Comparison of ENCODE assay signal across 12 cellular contexts in the genomic region with DNA sequence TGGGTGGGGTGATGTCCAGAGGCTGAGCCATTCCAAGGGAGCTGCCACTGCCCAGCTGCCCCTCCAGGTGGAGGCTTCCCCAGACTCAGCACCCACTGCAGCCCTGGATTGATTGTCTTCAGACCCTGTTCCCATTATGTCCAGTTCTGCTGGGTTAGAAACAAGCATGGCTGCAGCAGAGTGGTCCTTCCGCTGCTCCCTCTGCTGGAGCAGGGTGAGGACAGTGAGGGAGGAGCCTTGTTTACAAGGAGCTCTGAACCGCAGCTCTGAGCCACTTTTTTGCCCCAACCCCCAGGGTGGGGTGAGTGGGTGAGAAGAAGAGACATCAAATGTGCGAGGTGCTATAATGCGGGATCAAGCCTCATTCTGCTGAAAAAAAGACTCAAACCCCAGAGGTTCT. TPM values are rescaled to one million over a fixed set of nuclear protein-coding genes. Genes with fewer than 3 reads are reported as not detected.
DNase-seq lines count a peak whose midpoint lies in the region; ATAC-seq and TF ChIP-seq lines count a peak whose summit lies in the region.
"Had no signal": no experiment of that assay in that cellular context is flagged by ENCODE, and none has a peak within 500 bp of the region (broad histone marks: within the 10 kb centered on the region; RNA-seq: fewer than 3 reads in every experiment).

No MANE protein-coding gene starts in this region.

- no peak overlapping the region for H3K4me3 Mint-ChIP-seq in chondrocyte (ENCODE audit: unreplicated experiment)

- H3K9me3 ChIP-seq in HAP-1 (no peaks in the 10 kb centered on the region), aorta (ENCODE audit: control insufficient read depth, low read length) (no peaks in the 10 kb centered on the region)
- H3K9me3 ChIP-seq: thoracic aorta had no signal

- H3K4me1 ChIP-seq in HAP-1 (no peaks in the 10 kb centered on the region; the same call in 1 of the 2 replicates), aorta (ENCODE audit: control insufficient read depth in 1 of 2, insufficient read depth in 2 of 2, low read length in 2 of 2) (no peaks in the 10 kb centered on the region)

- no peaks in the 10 kb centered on the region for H3K9me3 Mint-ChIP-seq in chondrocyte (ENCODE audit: low read depth)

- intact Hi-C loops in aorta (cut with DNase I), result no loop called here

- WGBS in aorta, 2 donors, result 72 to 76% methylated on average over 4 of the region's 4 CpGs

- H3K27me3 ChIP-seq in HAP-1 (ENCODE audit: low read depth) (peaks cover 38% of the 10 kb centered on the region), aorta (ENCODE audit: control insufficient read depth in 1 of 2, insufficient read depth in 2 of 2, low read length in 1 of 2) (no peaks in the 10 kb centered on the region)

- H3K4me3 ChIP-seq in LNCaP clone FGC (ENCODE audit: low read depth, low read length) (no peak overlapping the region), HAP-1 (no peak overlapping the region), aorta (ENCODE audit: low read length in 2 of 2) (no peak overlapping the region)
- H3K4me3 ChIP-seq: thoracic aorta had no signal

- ATAC-seq in HG02571 (IDR thresholded peaks at IDR 0.05; ENCODE audit: unreplicated experiment) (no peak), aorta (ENCODE audit: low FRiP score) (no peak)

- peaks cover 25% of the 10 kb centered on the region for H3K4me1 Mint-ChIP-seq in chondrocyte (ENCODE audit: low read depth)

- H3K36me3 ChIP-seq in HAP-1 (replicated peaks) (no peaks in the 10 kb centered on the region), aorta (ENCODE audit: control insufficient read depth in 1 of 2, insufficient read depth in 2 of 2, low read length in 1 of 2) (no peaks in the 10 kb centered on the region)
- H3K36me3 ChIP-seq: thoracic aorta had no signal

- H3K27ac Mint-ChIP-seq in chondrocyte (ENCODE audit: unreplicated experiment), result no peak overlapping the region

- H3K27me3 Mint-ChIP-seq in chondrocyte (ENCODE audit: low read depth), result peaks cover 4% of the 10 kb centered on the region

- H3K36me3 Mint-ChIP-seq in chondrocyte (ENCODE audit: low read depth), result no peaks in the 10 kb centered on the region

- no peak overlapping the region for H3K27ac ChIP-seq in aorta (ENCODE audit: low read depth in 1 of 2, low read length in 2 of 2)
- H3K27ac ChIP-seq: thoracic aorta had no signal

- TF ChIP-seq CTCF in LNCaP clone FGC (IDR thresholded peaks at IDR 0.05; ENCODE audit: control insufficient read depth, extremely low read depth, insufficient read depth), result peak; percentile 23; the same call in 1 of the 2 replicates
- peak; percentile 41 for TF ChIP-seq CTCF in chondrocyte (IDR thresholded peaks at IDR 0.05)

- in situ Hi-C loops in HAP-1 (cut with MboI; ENCODE audit: low sequenced_read_pairs), result no loop called here

- DNase-seq in EH (ENCODE audit: low read depth) (peak; percentile 6), LNCaP clone FGC (ENCODE audit: low read depth) (no peak), chondrocyte (ENCODE audit: low spot score) (no peak), myocyte (ENCODE audit: low read depth) (peak; percentile 61), HAP-1 (ENCODE audit: low spot score in 2 of 2) (no peak), aorta (no peak)
- DNase-seq: activated T-cell treated with anti-CD3 and anti-CD28 coated beads, Interleukin-2, amount 50 U/mL, for 1 hour; effector memory CD4-positive, alpha-beta T cell; stimulated activated CD4-positive, alpha-beta T cell treated with anti-CD3 and anti-CD28 coated beads, Interleukin-12 subunit alpha, Interleukin-12 subunit beta, amount 100 ng/mL, for 4 hours had no signal

RNA-seq across cellular contexts. Expression of gene TNNT2, which starts 2.3 kb away (rescaled TPM):
- total RNA-seq in chondrocyte (20.3 to 21.6 TPM (median 21.2 TPM) in 3 replicates), myocyte (3,022 and 4,635 TPM in 2 replicates), aorta (under 1 TPM; 0.21 to 0.36 TPM)
- 2,977 TPM for polyA plus RNA-seq in myocyte (2012)
- polyA plus RNA-seq in aorta, result 10 to 100 TPM in 1 of 2 donors, 1 to 10 TPM in 1; 1.0 to 24.0 TPM

RNA-seq across cellular contexts. Expression of gene LAD1, which starts 24.0 kb away (rescaled TPM):
- total RNA-seq in chondrocyte (0.17 to 0.34 TPM in 2 of 3 replicates, not detected in the other), myocyte (22.3 and 27.0 TPM in 2 replicates), aorta (under 1 TPM in 1 of 2 donors, not detected in 1; 0.71 TPM)
- 6.8 TPM for polyA plus RNA-seq in myocyte (2012)
- polyA plus RNA-seq in aorta, result 10 to 100 TPM in 1 of 2 donors, under 1 TPM in 1; 0.82 to 33.8 TPM

RNA-seq across cellular contexts. Expression of gene TNNI1, which starts 46.4 kb away (rescaled TPM):
- total RNA-seq in chondrocyte, result 8.0 to 10.0 TPM (median 8.8 TPM) in 3 replicates
- 9,118 and 11,163 TPM in 2 replicates for total RNA-seq in myocyte
- 4,992 TPM for polyA plus RNA-seq in myocyte (2012)
- total RNA-seq in aorta, result not detected
- polyA plus RNA-seq in aorta, result under 1 TPM; 0.38 to 0.61 TPM
- total RNA-seq: lower leg skin had no signal

Comparison
In these comparisons a context has a peak if more than half of its experiments do, and no peak if none do; other contexts are left out.
1. DNase-seq: peak in EH (single experiment) and myocyte (single experiment); none in LNCaP clone FGC (single experiment), chondrocyte (single experiment), HAP-1 (0 of 2) and aorta (0 of 2).
2. RNA of gene TNNT2, which starts 2.3 kb away (total RNA-seq): 3,022 to 4,635 TPM in myocyte; 20.3 to 21.6 TPM in chondrocyte and 0.21 to 0.36 TPM in aorta; every median in the first group is over 100 times any median in the second.
3. RNA of gene LAD1, which starts 24.0 kb away (total RNA-seq): 22.3 to 27.0 TPM in myocyte; 0.71 TPM in aorta and 0.17 to 0.34 TPM in chondrocyte; every median in the first group is over 10 times any median in the second.
4. RNA of gene TNNI1, which starts 46.4 kb away (total RNA-seq): 9,118 to 11,163 TPM in myocyte; 8.0 to 10.0 TPM in chondrocyte and not detected in aorta; every median in the first group is over 100 times any median in the second.